ENCODE assay signal across 30 cellular contexts in genomic region chrX:77453190-77453589, GRCh38. TPM values are rescaled to one million over a fixed set of nuclear protein-coding genes. Genes with fewer than 3 reads are reported as not detected.
"Had no signal": no experiment of that assay in that cellular context is flagged by ENCODE, and none has a peak within 500 bp of the region (broad histone marks: within the 10 kb centered on the region; RNA-seq: fewer than 3 reads in every experiment).

No MANE protein-coding gene starts in this region.

- H3K4me1 ChIP-seq: pancreas, prostate gland, sigmoid colon, uterus had no signal

- H3K27ac Mint-ChIP-seq: activated CD4-positive, alpha-beta memory T cell treated with anti-CD3 and anti-CD28 coated beads for 36 hours; activated CD4-positive, alpha-beta T cell treated with anti-CD3 and anti-CD28 coated beads, Interleukin-2, amount 10 ng/mL, durations not matched to agents 24 days and 14 days; activated naive CD4-positive, alpha-beta T cell treated with anti-CD3 and anti-CD28 coated beads for 36 hours; activated naive CD8-positive, alpha-beta T cell treated with anti-CD3 and anti-CD28 coated beads for 36 hours; activated T-helper 1 cell treated with anti-CD3 and anti-CD28 coated beads, Interleukin-12 subunit alpha, Interleukin-12 subunit beta, Interleukin-2, Interleukin-4 antibody, amounts not matched to agents 30 ng/mL and 10 ng/mL and 1 ng/mL, durations not matched to agents 14 hours and 24 hours and 36 hours; mesothelial cell of epicardium; naive thymus-derived CD4-positive, alpha-beta T cell; stimulated activated memory B cell treated with anti-CD40 and anti-IgM and Interleukin-4, amounts not matched to agents 10 μg/mL and 1 μg/mL and 100 μg/mL, for 72 hours; stimulated activated naive CD8-positive, alpha-beta T cell treated with anti-CD3 and anti-CD28 coated beads, Interleukin-15, amount 100 ng/mL, for 72 hours; type B pancreatic cell had no signal

- H3K9me3 ChIP-seq: heart right ventricle, pancreas, prostate gland, sigmoid colon, uterus had no signal

- H3K36me3 ChIP-seq: heart right ventricle, pancreas, prostate gland, sigmoid colon, uterus had no signal

- H3K27me3 ChIP-seq: sigmoid colon, uterus had no signal

- H3K4me1 Mint-ChIP-seq: activated CD4-positive, alpha-beta T cell treated with anti-CD3 and anti-CD28 coated beads, Interleukin-2, amount 10 ng/mL, durations not matched to agents 24 days and 14 days had no signal

- DNase-seq: activated CD4-positive, alpha-beta memory T cell treated with anti-CD3 and anti-CD28 coated beads for 36 hours; activated CD4-positive, alpha-beta T cell treated with anti-CD3 and anti-CD28 coated beads, Interleukin-2, amount 10 ng/mL, durations not matched to agents 24 days and 14 days; activated CD8-positive, alpha-beta memory T cell treated with anti-CD3 and anti-CD28 coated beads, Interleukin-2, amount 50 U/mL, for 4 hours; activated effector memory CD4-positive, alpha-beta T cell treated with anti-CD3 and anti-CD28 coated beads, Interleukin-2, amount 50 U/mL, for 16 hours; activated naive CD4-positive, alpha-beta T cell treated with anti-CD3 and anti-CD28 coated beads for 36 hours; activated naive CD8-positive, alpha-beta T cell treated with anti-CD3 and anti-CD28 coated beads for 36 hours; activated T-cell treated with anti-CD3 and anti-CD28 coated beads, Interleukin-2, amount 50 U/mL, for 1 hour; central memory CD4-positive, alpha-beta T cell; foreskin melanocyte; heart right ventricle; naive thymus-derived CD4-positive, alpha-beta T cell; pancreas; retina; sigmoid colon; small intestine; stimulated activated CD4-positive, alpha-beta T cell treated with anti-CD3 and anti-CD28 coated beads, Interleukin-4, amount 100 ng/mL, for 4 hours; stimulated activated CD8-positive, alpha-beta memory T cell treated with anti-CD3 and anti-CD28 coated beads, Interleukin-4, amount 100 ng/mL, for 48 hours; stimulated activated naive CD8-positive, alpha-beta T cell treated with anti-CD3 and anti-CD28 coated beads, Interleukin-15, amount 100 ng/mL, for 72 hours; substantia nigra; uterus had no signal

- FAIRE-seq: pancreas, small intestine, TTC549 had no signal

- H3K36me3 Mint-ChIP-seq: activated CD4-positive, alpha-beta memory T cell treated with anti-CD3 and anti-CD28 coated beads for 36 hours; activated naive CD8-positive, alpha-beta T cell treated with anti-CD3 and anti-CD28 coated beads for 36 hours; mesothelial cell of epicardium; naive thymus-derived CD4-positive, alpha-beta T cell; stimulated activated memory B cell treated with anti-CD40 and anti-IgM and Interleukin-4, amounts not matched to agents 10 μg/mL and 1 μg/mL and 100 μg/mL, for 72 hours; type B pancreatic cell had no signal

- H3K4me3 ChIP-seq: heart right ventricle, pancreas, prostate gland, sigmoid colon, uterus had no signal

- H3K27me3 Mint-ChIP-seq: activated CD4-positive, alpha-beta memory T cell treated with anti-CD3 and anti-CD28 coated beads for 36 hours had no signal

- H3K27ac ChIP-seq: heart right ventricle, pancreas, prostate gland, sigmoid colon, uterus, VCaP had no signal

- H3K9me3 Mint-ChIP-seq: activated CD4-positive, alpha-beta memory T cell treated with anti-CD3 and anti-CD28 coated beads for 36 hours; activated CD4-positive, alpha-beta T cell treated with anti-CD3 and anti-CD28 coated beads, Interleukin-2, amount 10 ng/mL, durations not matched to agents 24 days and 14 days; activated naive CD4-positive, alpha-beta T cell treated with anti-CD3 and anti-CD28 coated beads for 36 hours; activated naive CD8-positive, alpha-beta T cell treated with anti-CD3 and anti-CD28 coated beads for 36 hours; activated T-helper 1 cell treated with anti-CD3 and anti-CD28 coated beads, Interleukin-12 subunit alpha, Interleukin-12 subunit beta, Interleukin-2, Interleukin-4 antibody, amounts not matched to agents 30 ng/mL and 10 ng/mL and 1 ng/mL, durations not matched to agents 14 hours and 24 hours and 36 hours; naive thymus-derived CD4-positive, alpha-beta T cell; stimulated activated memory B cell treated with anti-CD40 and anti-IgM and Interleukin-4, amounts not matched to agents 10 μg/mL and 1 μg/mL and 100 μg/mL, for 72 hours; stimulated activated naive CD8-positive, alpha-beta T cell treated with anti-CD3 and anti-CD28 coated beads, Interleukin-15, amount 100 ng/mL, for 72 hours; type B pancreatic cell had no signal

- H3K4me3 Mint-ChIP-seq: activated CD4-positive, alpha-beta memory T cell treated with anti-CD3 and anti-CD28 coated beads for 36 hours; activated CD4-positive, alpha-beta T cell treated with anti-CD3 and anti-CD28 coated beads, Interleukin-2, amount 10 ng/mL, durations not matched to agents 24 days and 14 days; activated naive CD4-positive, alpha-beta T cell treated with anti-CD3 and anti-CD28 coated beads for 36 hours; activated naive CD8-positive, alpha-beta T cell treated with anti-CD3 and anti-CD28 coated beads for 36 hours; activated T-helper 1 cell treated with anti-CD3 and anti-CD28 coated beads, Interleukin-12 subunit alpha, Interleukin-12 subunit beta, Interleukin-2, Interleukin-4 antibody, amounts not matched to agents 30 ng/mL and 10 ng/mL and 1 ng/mL, durations not matched to agents 14 hours and 24 hours and 36 hours; mesothelial cell of epicardium; naive thymus-derived CD4-positive, alpha-beta T cell; stimulated activated memory B cell treated with anti-CD40 and anti-IgM and Interleukin-4, amounts not matched to agents 10 μg/mL and 1 μg/mL and 100 μg/mL, for 72 hours; stimulated activated naive CD8-positive, alpha-beta T cell treated with anti-CD3 and anti-CD28 coated beads, Interleukin-15, amount 100 ng/mL, for 72 hours; type B pancreatic cell had no signal

RNA-seq across cellular contexts. Expression of gene FGF16, which starts 6.0 kb away (rescaled TPM):
- total RNA-seq: activated CD4-positive, alpha-beta memory T cell treated with anti-CD3 and anti-CD28 coated beads for 36 hours; activated CD4-positive, alpha-beta T cell treated with anti-CD3 and anti-CD28 coated beads, Interleukin-2, amount 10 ng/mL, durations not matched to agents 24 days and 14 days; activated CD8-positive, alpha-beta memory T cell treated with anti-CD3 and anti-CD28 coated beads for 36 hours; activated T-helper 1 cell treated with anti-CD3 and anti-CD28 coated beads, Interleukin-12 subunit alpha, Interleukin-12 subunit beta, Interleukin-2, Interleukin-4 antibody, amounts not matched to agents 30 ng/mL and 10 ng/mL and 1 ng/mL, durations not matched to agents 14 hours and 24 hours and 36 hours; esophagus mucosa; kidney epithelial cell; mesothelial cell of epicardium; naive thymus-derived CD4-positive, alpha-beta T cell; pancreas had no signal
